ENCODE assay signal across 1 cellular context in the genomic region with DNA sequence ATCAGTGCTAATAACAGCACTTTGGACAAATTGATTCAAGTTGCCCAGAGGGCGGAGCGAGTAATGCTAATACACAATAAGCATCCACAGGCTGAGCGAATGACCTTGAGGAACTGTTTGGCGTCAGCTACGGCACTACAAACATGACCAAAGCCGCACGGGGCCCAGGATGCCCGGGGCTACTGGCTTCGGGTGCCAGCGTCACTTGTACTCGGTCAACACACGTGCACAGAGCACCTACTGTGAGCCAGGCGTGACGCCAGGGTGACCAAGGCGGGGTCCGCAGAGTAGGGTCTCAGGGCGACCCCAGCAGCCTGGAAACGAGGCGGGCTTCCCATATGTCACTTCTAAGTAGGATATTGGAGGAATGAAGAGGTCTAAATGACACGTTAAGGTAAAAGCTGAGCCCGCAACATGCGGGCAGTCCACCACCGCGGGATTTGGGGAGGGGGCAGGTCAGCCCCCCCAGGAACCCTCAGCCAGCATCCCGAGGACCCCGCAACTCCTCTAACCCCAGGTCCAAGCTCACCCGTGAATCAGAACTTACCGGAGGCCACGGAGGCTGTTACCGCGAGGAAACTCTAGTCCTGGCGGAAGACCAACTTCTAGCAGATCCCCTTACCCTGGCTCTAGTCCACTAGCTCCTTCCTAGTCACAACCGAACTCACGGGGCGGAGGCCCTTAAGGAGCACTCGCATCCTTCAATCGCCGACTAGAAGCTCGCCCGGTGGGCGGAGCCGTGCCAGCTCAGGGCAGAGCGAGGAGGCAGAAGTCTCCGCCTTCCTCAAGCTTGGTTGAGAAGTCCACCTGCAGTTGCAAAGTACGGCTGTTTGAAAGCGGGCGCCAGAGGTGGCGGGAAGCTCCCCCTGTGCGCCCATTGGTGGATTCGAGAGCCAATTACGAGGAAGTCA.
TF ChIP-seq lines count a peak whose summit lies in the region.

A gene with protein sequence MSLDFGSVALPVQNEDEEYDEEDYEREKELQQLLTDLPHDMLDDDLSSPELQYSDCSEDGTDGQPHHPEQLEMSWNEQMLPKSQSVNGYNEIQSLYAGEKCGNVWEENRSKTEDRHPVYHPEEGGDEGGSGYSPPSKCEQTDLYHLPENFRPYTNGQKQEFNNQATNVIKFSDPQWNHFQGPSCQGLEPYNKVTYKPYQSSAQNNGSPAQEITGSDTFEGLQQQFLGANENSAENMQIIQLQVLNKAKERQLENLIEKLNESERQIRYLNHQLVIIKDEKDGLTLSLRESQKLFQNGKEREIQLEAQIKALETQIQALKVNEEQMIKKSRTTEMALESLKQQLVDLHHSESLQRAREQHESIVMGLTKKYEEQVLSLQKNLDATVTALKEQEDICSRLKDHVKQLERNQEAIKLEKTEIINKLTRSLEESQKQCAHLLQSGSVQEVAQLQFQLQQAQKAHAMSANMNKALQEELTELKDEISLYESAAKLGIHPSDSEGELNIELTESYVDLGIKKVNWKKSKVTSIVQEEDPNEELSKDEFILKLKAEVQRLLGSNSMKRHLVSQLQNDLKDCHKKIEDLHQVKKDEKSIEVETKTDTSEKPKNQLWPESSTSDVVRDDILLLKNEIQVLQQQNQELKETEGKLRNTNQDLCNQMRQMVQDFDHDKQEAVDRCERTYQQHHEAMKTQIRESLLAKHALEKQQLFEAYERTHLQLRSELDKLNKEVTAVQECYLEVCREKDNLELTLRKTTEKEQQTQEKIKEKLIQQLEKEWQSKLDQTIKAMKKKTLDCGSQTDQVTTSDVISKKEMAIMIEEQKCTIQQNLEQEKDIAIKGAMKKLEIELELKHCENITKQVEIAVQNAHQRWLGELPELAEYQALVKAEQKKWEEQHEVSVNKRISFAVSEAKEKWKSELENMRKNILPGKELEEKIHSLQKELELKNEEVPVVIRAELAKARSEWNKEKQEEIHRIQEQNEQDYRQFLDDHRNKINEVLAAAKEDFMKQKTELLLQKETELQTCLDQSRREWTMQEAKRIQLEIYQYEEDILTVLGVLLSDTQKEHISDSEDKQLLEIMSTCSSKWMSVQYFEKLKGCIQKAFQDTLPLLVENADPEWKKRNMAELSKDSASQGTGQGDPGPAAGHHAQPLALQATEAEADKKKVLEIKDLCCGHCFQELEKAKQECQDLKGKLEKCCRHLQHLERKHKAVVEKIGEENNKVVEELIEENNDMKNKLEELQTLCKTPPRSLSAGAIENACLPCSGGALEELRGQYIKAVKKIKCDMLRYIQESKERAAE (N-terminal part only) (minus strand): TSS at position 656 of the 911 bp plus-strand sequence. CDS start 5,420 bp downstream, outside the sequence.

TF ChIP-seq in HepG2, 621 proteins besides CTCF, POLR2A, EP300 and RAD21 (continued from another document and continues in another):
- TF ChIP-seq, protein P1, sequence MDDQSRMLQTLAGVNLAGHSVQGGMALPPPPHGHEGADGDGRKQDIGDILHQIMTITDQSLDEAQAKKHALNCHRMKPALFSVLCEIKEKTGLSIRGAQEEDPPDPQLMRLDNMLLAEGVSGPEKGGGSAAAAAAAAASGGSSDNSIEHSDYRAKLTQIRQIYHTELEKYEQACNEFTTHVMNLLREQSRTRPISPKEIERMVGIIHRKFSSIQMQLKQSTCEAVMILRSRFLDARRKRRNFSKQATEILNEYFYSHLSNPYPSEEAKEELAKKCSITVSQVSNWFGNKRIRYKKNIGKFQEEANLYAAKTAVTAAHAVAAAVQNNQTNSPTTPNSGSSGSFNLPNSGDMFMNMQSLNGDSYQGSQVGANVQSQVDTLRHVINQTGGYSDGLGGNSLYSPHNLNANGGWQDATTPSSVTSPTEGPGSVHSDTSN (CRISPR knock-in tag; IDR thresholded peaks at IDR 0.05; ENCODE audit: borderline replicate concordance): no peak; the same call in 1 of the 2 replicates
- no peak for TF ChIP-seq ZFP82 (CRISPR knock-in tag; IDR thresholded peaks at IDR 0.05; ENCODE audit: borderline replicate concordance)
- TF ChIP-seq ZKSCAN1 (IDR thresholded peaks at IDR 0.05; ENCODE audit: low read length): peak; percentile 86
- TF ChIP-seq, protein P2, sequence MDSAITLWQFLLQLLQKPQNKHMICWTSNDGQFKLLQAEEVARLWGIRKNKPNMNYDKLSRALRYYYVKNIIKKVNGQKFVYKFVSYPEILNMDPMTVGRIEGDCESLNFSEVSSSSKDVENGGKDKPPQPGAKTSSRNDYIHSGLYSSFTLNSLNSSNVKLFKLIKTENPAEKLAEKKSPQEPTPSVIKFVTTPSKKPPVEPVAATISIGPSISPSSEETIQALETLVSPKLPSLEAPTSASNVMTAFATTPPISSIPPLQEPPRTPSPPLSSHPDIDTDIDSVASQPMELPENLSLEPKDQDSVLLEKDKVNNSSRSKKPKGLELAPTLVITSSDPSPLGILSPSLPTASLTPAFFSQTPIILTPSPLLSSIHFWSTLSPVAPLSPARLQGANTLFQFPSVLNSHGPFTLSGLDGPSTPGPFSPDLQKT (CRISPR knock-in tag; IDR thresholded peaks at IDR 0.05; ENCODE audit: borderline replicate concordance): no peak
- TF ChIP-seq, protein P3, sequence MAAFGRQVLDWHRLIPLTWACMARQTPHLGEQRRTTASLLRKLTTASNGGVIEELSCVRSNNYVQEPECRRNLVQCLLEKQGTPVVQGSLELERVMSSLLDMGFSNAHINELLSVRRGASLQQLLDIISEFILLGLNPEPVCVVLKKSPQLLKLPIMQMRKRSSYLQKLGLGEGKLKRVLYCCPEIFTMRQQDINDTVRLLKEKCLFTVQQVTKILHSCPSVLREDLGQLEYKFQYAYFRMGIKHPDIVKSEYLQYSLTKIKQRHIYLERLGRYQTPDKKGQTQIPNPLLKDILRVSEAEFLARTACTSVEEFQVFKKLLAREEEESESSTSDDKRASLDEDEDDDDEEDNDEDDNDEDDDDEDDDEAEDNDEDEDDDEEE (CRISPR knock-in tag; IDR thresholded peaks at IDR 0.05): no peak
- TF ChIP-seq KLF13 (CRISPR knock-in tag; IDR thresholded peaks at IDR 0.05): no peak
- TF ChIP-seq CEBPG (CRISPR knock-in tag; IDR thresholded peaks at IDR 0.05): peak; percentile 22; the same call in 1 of the 2 replicates
- TF ChIP-seq, protein P4, sequence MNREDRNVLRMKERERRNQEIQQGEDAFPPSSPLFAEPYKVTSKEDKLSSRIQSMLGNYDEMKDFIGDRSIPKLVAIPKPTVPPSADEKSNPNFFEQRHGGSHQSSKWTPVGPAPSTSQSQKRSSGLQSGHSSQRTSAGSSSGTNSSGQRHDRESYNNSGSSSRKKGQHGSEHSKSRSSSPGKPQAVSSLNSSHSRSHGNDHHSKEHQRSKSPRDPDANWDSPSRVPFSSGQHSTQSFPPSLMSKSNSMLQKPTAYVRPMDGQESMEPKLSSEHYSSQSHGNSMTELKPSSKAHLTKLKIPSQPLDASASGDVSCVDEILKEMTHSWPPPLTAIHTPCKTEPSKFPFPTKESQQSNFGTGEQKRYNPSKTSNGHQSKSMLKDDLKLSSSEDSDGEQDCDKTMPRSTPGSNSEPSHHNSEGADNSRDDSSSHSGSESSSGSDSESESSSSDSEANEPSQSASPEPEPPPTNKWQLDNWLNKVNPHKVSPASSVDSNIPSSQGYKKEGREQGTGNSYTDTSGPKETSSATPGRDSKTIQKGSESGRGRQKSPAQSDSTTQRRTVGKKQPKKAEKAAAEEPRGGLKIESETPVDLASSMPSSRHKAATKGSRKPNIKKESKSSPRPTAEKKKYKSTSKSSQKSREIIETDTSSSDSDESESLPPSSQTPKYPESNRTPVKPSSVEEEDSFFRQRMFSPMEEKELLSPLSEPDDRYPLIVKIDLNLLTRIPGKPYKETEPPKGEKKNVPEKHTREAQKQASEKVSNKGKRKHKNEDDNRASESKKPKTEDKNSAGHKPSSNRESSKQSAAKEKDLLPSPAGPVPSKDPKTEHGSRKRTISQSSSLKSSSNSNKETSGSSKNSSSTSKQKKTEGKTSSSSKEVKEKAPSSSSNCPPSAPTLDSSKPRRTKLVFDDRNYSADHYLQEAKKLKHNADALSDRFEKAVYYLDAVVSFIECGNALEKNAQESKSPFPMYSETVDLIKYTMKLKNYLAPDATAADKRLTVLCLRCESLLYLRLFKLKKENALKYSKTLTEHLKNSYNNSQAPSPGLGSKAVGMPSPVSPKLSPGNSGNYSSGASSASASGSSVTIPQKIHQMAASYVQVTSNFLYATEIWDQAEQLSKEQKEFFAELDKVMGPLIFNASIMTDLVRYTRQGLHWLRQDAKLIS (CRISPR knock-in tag; IDR thresholded peaks at IDR 0.05): no peak
- TF ChIP-seq, protein P5, sequence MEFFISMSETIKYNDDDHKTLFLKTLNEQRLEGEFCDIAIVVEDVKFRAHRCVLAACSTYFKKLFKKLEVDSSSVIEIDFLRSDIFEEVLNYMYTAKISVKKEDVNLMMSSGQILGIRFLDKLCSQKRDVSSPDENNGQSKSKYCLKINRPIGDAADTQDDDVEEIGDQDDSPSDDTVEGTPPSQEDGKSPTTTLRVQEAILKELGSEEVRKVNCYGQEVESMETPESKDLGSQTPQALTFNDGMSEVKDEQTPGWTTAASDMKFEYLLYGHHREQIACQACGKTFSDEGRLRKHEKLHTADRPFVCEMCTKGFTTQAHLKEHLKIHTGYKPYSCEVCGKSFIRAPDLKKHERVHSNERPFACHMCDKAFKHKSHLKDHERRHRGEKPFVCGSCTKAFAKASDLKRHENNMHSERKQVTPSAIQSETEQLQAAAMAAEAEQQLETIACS (CRISPR knock-in tag; IDR thresholded peaks at IDR 0.05): no peak
- TF ChIP-seq NFIC (IDR thresholded peaks at IDR 0.05; ENCODE audit: low read length): no peak
- TF ChIP-seq, protein P6, sequence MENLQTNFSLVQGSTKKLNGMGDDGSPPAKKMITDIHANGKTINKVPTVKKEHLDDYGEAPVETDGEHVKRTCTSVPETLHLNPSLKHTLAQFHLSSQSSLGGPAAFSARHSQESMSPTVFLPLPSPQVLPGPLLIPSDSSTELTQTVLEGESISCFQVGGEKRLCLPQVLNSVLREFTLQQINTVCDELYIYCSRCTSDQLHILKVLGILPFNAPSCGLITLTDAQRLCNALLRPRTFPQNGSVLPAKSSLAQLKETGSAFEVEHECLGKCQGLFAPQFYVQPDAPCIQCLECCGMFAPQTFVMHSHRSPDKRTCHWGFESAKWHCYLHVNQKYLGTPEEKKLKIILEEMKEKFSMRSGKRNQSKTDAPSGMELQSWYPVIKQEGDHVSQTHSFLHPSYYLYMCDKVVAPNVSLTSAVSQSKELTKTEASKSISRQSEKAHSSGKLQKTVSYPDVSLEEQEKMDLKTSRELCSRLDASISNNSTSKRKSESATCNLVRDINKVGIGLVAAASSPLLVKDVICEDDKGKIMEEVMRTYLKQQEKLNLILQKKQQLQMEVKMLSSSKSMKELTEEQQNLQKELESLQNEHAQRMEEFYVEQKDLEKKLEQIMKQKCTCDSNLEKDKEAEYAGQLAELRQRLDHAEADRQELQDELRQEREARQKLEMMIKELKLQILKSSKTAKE (CRISPR knock-in tag; IDR thresholded peaks at IDR 0.05; ENCODE audit: borderline replicate concordance): no peak
- no peak for TF ChIP-seq ZNF703 (CRISPR knock-in tag; IDR thresholded peaks at IDR 0.05; ENCODE audit: borderline replicate concordance)
- TF ChIP-seq ZNF143 (CRISPR knock-in tag; IDR thresholded peaks at IDR 0.05): no peak
- peak; percentile 28; the same call in 1 of the 2 replicates for TF ChIP-seq ZNF792 (CRISPR knock-in tag; IDR thresholded peaks at IDR 0.05)
- no peak for TF ChIP-seq NR2F1 (CRISPR knock-in tag; IDR thresholded peaks at IDR 0.05)
- TF ChIP-seq, protein P7, sequence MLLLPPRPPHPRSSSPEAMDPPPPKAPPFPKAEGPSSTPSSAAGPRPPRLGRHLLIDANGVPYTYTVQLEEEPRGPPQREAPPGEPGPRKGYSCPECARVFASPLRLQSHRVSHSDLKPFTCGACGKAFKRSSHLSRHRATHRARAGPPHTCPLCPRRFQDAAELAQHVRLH (CRISPR knock-in tag; IDR thresholded peaks at IDR 0.05; ENCODE audit: borderline replicate concordance, low read depth): peak; percentile 54; the same call in 1 of the 2 replicates
- TF ChIP-seq MIXL1 (CRISPR knock-in tag; IDR thresholded peaks at IDR 0.05): no peak
- peak; percentile 88 for TF ChIP-seq SOX13 (IDR thresholded peaks at IDR 0.05)
- TF ChIP-seq SOX13 (CRISPR knock-in tag; conservative IDR thresholded peaks at IDR 0.05 in 1 of 2, IDR thresholded peaks at IDR 0.05 in 1 of 2): 0 out of 4 replicates have a peak, but pooled peaks of 1 of the 2 experiments have one; percentile 12
- no peak for TF ChIP-seq SMAD9 (CRISPR knock-in tag; IDR thresholded peaks at IDR 0.05)
- TF ChIP-seq HCFC1 (IDR thresholded peaks at IDR 0.05; ENCODE audit: low read depth, low read length): no peak
- TF ChIP-seq ZNF598 (CRISPR knock-in tag; IDR thresholded peaks at IDR 0.05; ENCODE audit: borderline replicate concordance): no peak
- TF ChIP-seq CBX5 (CRISPR knock-in tag; IDR thresholded peaks at IDR 0.05; ENCODE audit: borderline replicate concordance): no peak
- TF ChIP-seq ZNF772 (CRISPR knock-in tag; IDR thresholded peaks at IDR 0.05): no peak
- TF ChIP-seq ZNF879 (CRISPR knock-in tag; IDR thresholded peaks at IDR 0.05): no peak
- TF ChIP-seq, protein P8, sequence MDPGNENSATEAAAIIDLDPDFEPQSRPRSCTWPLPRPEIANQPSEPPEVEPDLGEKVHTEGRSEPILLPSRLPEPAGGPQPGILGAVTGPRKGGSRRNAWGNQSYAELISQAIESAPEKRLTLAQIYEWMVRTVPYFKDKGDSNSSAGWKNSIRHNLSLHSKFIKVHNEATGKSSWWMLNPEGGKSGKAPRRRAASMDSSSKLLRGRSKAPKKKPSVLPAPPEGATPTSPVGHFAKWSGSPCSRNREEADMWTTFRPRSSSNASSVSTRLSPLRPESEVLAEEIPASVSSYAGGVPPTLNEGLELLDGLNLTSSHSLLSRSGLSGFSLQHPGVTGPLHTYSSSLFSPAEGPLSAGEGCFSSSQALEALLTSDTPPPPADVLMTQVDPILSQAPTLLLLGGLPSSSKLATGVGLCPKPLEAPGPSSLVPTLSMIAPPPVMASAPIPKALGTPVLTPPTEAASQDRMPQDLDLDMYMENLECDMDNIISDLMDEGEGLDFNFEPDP (CRISPR knock-in tag; conservative IDR thresholded peaks at IDR 0.05): no peak
- no peak for TF ChIP-seq ZNF644 (CRISPR knock-in tag; IDR thresholded peaks at IDR 0.05; ENCODE audit: low read depth)
- no peak for TF ChIP-seq SNAI1 (CRISPR knock-in tag; IDR thresholded peaks at IDR 0.05; ENCODE audit: borderline replicate concordance)
- no peak for TF ChIP-seq NCOA1 (CRISPR knock-in tag; IDR thresholded peaks at IDR 0.05)
- TF ChIP-seq PAF1 (CRISPR knock-in tag; IDR thresholded peaks at IDR 0.05): no peak
- TF ChIP-seq KLF15 (CRISPR knock-in tag; IDR thresholded peaks at IDR 0.05; ENCODE audit: borderline replicate concordance): no peak
- TF ChIP-seq MAFF (IDR thresholded peaks at IDR 0.05; ENCODE audit: low read depth, low read length): no peak
- TF ChIP-seq ZNF3 (CRISPR knock-in tag; IDR thresholded peaks at IDR 0.05): no peak
- TF ChIP-seq PAX8 (CRISPR knock-in tag; IDR thresholded peaks at IDR 0.05; ENCODE audit: borderline replicate concordance): 0 out of 2 replicates have a peak, but pooled peaks have one; percentile 60
- TF ChIP-seq ZNF234 (CRISPR knock-in tag; conservative IDR thresholded peaks at IDR 0.05): no peak
